ENCODE assay signal across 21 cellular contexts in genomic region chr20:63021356-63022321, GRCh38. TPM values are rescaled to one million over a fixed set of nuclear protein-coding genes. Genes with fewer than 3 reads are reported as not detected.
"Had no signal": no experiment of that assay in that cellular context is flagged by ENCODE, and none has a peak within 500 bp of the region (broad histone marks: within the 10 kb centered on the region; RNA-seq: fewer than 3 reads in every experiment).

No MANE protein-coding gene starts in this region.

- H3K27ac Mint-ChIP-seq: activated CD4-positive, alpha-beta T cell treated with anti-CD3 and anti-CD28 coated beads, Interleukin-2, amount 10 ng/mL, durations not matched to agents 24 days and 14 days; activated T-helper 1 cell treated with anti-CD3 and anti-CD28 coated beads, Interleukin-12 subunit alpha, Interleukin-12 subunit beta, Interleukin-2, Interleukin-4 antibody, amounts not matched to agents 30 ng/mL and 10 ng/mL and 1 ng/mL, durations not matched to agents 14 hours and 24 hours and 36 hours; mesothelial cell of epicardium; stimulated activated naive B cell treated with anti-CD40 and anti-IgM and Interleukin-4, amounts not matched to agents 10 μg/mL and 1 μg/mL and 100 μg/mL, for 72 hours had no signal

- H3K36me3 ChIP-seq: tibial nerve had no signal

- H3K4me1 Mint-ChIP-seq: activated CD4-positive, alpha-beta T cell treated with anti-CD3 and anti-CD28 coated beads, Interleukin-2, amount 10 ng/mL, durations not matched to agents 24 days and 14 days had no signal

- H3K36me3 Mint-ChIP-seq: mesothelial cell of epicardium had no signal

- H3K27ac ChIP-seq: coronary artery, parathyroid adenoma, tibial nerve had no signal

- ATAC-seq: esophagus mucosa; stimulated activated naive B cell treated with anti-CD40 and anti-IgM and Interleukin-4, amounts not matched to agents 10 μg/mL and 1 μg/mL and 100 μg/mL, for 72 hours had no signal

- H3K79me2 ChIP-seq: parathyroid adenoma had no signal

- H3K9me3 Mint-ChIP-seq: activated CD4-positive, alpha-beta T cell treated with anti-CD3 and anti-CD28 coated beads, Interleukin-2, amount 10 ng/mL, durations not matched to agents 24 days and 14 days; activated T-helper 1 cell treated with anti-CD3 and anti-CD28 coated beads, Interleukin-12 subunit alpha, Interleukin-12 subunit beta, Interleukin-2, Interleukin-4 antibody, amounts not matched to agents 30 ng/mL and 10 ng/mL and 1 ng/mL, durations not matched to agents 14 hours and 24 hours and 36 hours; neural crest cell had no signal

- DNase-seq: activated CD4-positive, alpha-beta T cell treated with anti-CD3 and anti-CD28 coated beads, Interleukin-2, amount 10 ng/mL, durations not matched to agents 24 days and 14 days; activated CD4-positive, CD25-positive, alpha-beta regulatory T cell; activated CD8-positive, alpha-beta memory T cell treated with anti-CD3 and anti-CD28 coated beads, Interleukin-2, amount 50 U/mL, for 48 hours; caudate nucleus; hypothalamus; stimulated activated CD4-positive, alpha-beta T cell treated with anti-CD3 and anti-CD28 coated beads, Interleukin-4, amount 100 ng/mL, for 1 hour; stimulated activated naive B cell treated with anti-CD40 and anti-IgM and Interleukin-4, amounts not matched to agents 10 μg/mL and 1 μg/mL and 100 μg/mL, for 72 hours; SW 1271 had no signal

- H2AFZ ChIP-seq: parathyroid adenoma had no signal

- H3K4me3 Mint-ChIP-seq: activated CD4-positive, alpha-beta T cell treated with anti-CD3 and anti-CD28 coated beads, Interleukin-2, amount 10 ng/mL, durations not matched to agents 24 days and 14 days; activated T-helper 1 cell treated with anti-CD3 and anti-CD28 coated beads, Interleukin-12 subunit alpha, Interleukin-12 subunit beta, Interleukin-2, Interleukin-4 antibody, amounts not matched to agents 30 ng/mL and 10 ng/mL and 1 ng/mL, durations not matched to agents 14 hours and 24 hours and 36 hours; mesothelial cell of epicardium; neural crest cell; stimulated activated naive B cell treated with anti-CD40 and anti-IgM and Interleukin-4, amounts not matched to agents 10 μg/mL and 1 μg/mL and 100 μg/mL, for 72 hours had no signal

- H3K4me1 ChIP-seq: parathyroid adenoma had no signal

- H3K9ac ChIP-seq: parathyroid adenoma had no signal

- H3K4me3 ChIP-seq: coronary artery, lung, tibial nerve had no signal

RNA-seq across cellular contexts. Expression of gene BHLHE23, which starts 14.9 kb away (rescaled TPM):
- total RNA-seq: activated CD4-positive, alpha-beta T cell treated with anti-CD3 and anti-CD28 coated beads, Interleukin-2, amount 10 ng/mL, durations not matched to agents 24 days and 14 days; activated T-helper 1 cell treated with anti-CD3 and anti-CD28 coated beads, Interleukin-12 subunit alpha, Interleukin-12 subunit beta, Interleukin-2, Interleukin-4 antibody, amounts not matched to agents 30 ng/mL and 10 ng/mL and 1 ng/mL, durations not matched to agents 14 hours and 24 hours and 36 hours; esophagus mucosa; glomerular endothelial cell; kidney epithelial cell; lung; mesothelial cell of epicardium; neural crest cell; renal cortical epithelial cell; subcutaneous adipose tissue; T-helper 2 cell treated with Interferon-gamma antibody and Interleukin-4, amounts not matched to agents 100 ng/mL and 5 ng/mL, for 36 hours; tibial nerve had no signal
- polyA plus RNA-seq: lung had no signal
